15 cellular contexts compared by ENCODE assay signal in the genomic region with DNA sequence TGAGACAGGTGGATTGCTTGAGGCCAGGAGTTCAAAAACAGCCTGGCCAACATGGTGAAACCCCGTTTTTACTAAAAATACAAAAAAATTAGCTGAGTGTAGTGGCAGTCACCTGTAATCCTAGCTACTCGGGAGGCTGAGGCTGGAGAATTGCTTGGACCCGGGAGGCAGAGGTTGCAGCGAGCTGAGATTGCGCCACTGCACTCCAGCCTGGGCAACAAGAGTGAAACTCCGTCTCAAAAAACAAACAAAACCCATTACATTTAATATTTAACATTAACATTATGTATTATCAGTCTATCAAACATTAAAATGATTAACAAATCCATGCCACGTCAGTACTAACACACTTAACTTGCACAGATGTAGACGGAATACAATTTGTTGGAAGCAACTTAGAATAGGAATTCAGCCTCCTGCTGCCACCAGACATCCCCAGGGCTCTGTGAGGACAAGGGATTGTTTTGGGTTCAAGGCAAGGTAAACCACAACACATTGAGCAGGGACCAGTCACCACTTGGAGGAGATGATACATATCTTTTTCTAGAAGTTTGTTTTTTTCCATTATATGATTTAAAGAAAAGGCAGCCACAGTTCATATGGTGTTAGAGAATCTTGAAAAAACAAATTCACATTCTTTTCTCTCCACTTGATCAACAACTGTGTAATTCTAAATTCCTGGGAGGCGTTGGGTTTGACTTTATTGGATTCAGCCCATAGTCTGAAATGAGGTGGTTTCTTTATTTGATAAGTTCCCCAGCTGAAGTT.
A peak's percentile ranks its signal among the peaks of the same experiment; 100 is the strongest.
DNase-seq lines count a peak whose midpoint lies in the region; ATAC-seq and TF ChIP-seq lines count a peak whose summit lies in the region.
"Had no signal": no experiment of that assay in that cellular context is flagged by ENCODE, and none has a peak within 500 bp of the region (broad histone marks: within the 10 kb centered on the region; RNA-seq: fewer than 3 reads in every experiment).

No MANE protein-coding gene starts in this region.

- no peak overlapping the region for H2BK15ac ChIP-seq in mesendoderm (replicated peaks; ENCODE audit: low read depth)

- POLR2A ChIA-PET in AG04449 (lab: Yijun Ruan, JAX), result no interaction called here

- H2BK5ac ChIP-seq in mesendoderm (ENCODE audit: low read length), result no peak overlapping the region

- H4K5ac ChIP-seq in mesendoderm (ENCODE audit: low read length), result no peak overlapping the region

- 100% methylated on average over 1 of the region's 9 CpGs for WGBS in mesendoderm (ENCODE audit: extremely low coverage, insufficient coverage, low lambda C conversion rate)

- H3K79me2 ChIP-seq in mesendoderm (ENCODE audit: control insufficient read depth, insufficient read depth, low read length), result no peaks in the 10 kb centered on the region

- no peak overlapping the region for H3K23ac ChIP-seq in mesendoderm (ENCODE audit: low read length)

- DNase-seq in AG04449 (ENCODE audit: low read depth, low spot score) (peak; percentile 92), HCEC 1CT (peak; percentile 43), cardiac fibroblast (ENCODE audit: low read depth in 2 of 2) (peak; percentile 40 to 90), mesendoderm (peak; percentile 16), occipital lobe (lab: John Stamatoyannopoulos, UW) (no peak), NCI-H1105 treated with DMSO at 0.1 percent for 48 hours (lab: John Stamatoyannopoulos, UW) (no peak), DMS53 treated with DMSO at 0.1 percent for 48 hours (lab: John Stamatoyannopoulos, UW; ENCODE audit: unreplicated experiment) (no peak)
- DNase-seq: activated CD8-positive, alpha-beta memory T cell treated with anti-CD3 and anti-CD28 coated beads, Interleukin-2, amount 50 U/mL, for 48 hours; activated naive CD8-positive, alpha-beta T cell treated with anti-CD3 and anti-CD28 coated beads, Interleukin-2, amount 10 ng/mL, durations not matched to agents 7 days and 5 days; BE2C; NCI-H187; NCI-H774; nucleus accumbens; WERI-Rb-1 had no signal

- H3K56ac ChIP-seq in mesendoderm (ENCODE audit: low read length), result no peak overlapping the region

- H3K79me1 ChIP-seq in mesendoderm (ENCODE audit: low read length), result no peaks in the 10 kb centered on the region

- no peak overlapping the region for H3K4me2 ChIP-seq in mesendoderm (ENCODE audit: low read length)

- no peak overlapping the region for H2AK5ac ChIP-seq in mesendoderm (ENCODE audit: low read length)

- H3K4me1 ChIP-seq in mesendoderm (ENCODE audit: control insufficient read depth, low read depth, low read length), result no peaks in the 10 kb centered on the region
- H3K4me1 ChIP-seq: BE2C had no signal

- no peak overlapping the region for H3K4ac ChIP-seq in mesendoderm (ENCODE audit: low read depth, low read length)

- no peak overlapping the region for H3K4me3 ChIP-seq in AG04449 (ENCODE audit: low read depth, low read length)
- H3K4me3 ChIP-seq in cardiac fibroblast (replicated peaks in 1 of 2; ENCODE audit: low read depth in 2 of 2, low read length in 2 of 2), result no peak overlapping the region
- H3K4me3 ChIP-seq in mesendoderm (ENCODE audit: low read length), result no peak overlapping the region

- TF ChIP-seq CTCF in AG04449 (IDR thresholded peaks at IDR 0.05; ENCODE audit: insufficient read depth, low read length, missing control alignments) (no peak), cardiac fibroblast (IDR thresholded peaks at IDR 0.05; ENCODE audit: low read depth, low read length) (no peak)

- H3K9ac ChIP-seq in mesendoderm (ENCODE audit: low read length), result no peak overlapping the region

- CTCF ChIA-PET in AG04449 (lab: Yijun Ruan, JAX), result interaction anchor here (1.6 to 6.9 kb wide), 2 partner anchors 19 to 77 kb away, joined by 6 to 58 read pairs; no protein-coding TSS in a partner anchor

- H3K18ac ChIP-seq in mesendoderm (ENCODE audit: low read length), result no peak overlapping the region

- H2BK120ac ChIP-seq in mesendoderm (ENCODE audit: low read depth, low read length), result no peak overlapping the region

- H3K36me3 ChIP-seq in mesendoderm (ENCODE audit: control insufficient read depth, insufficient read depth, low read length), result no peaks in the 10 kb centered on the region
- H3K36me3 ChIP-seq: BE2C, WERI-Rb-1 had no signal

- H4K8ac ChIP-seq in mesendoderm (ENCODE audit: low read depth, low read length), result no peak overlapping the region

- ATAC-seq in HG03469 (IDR thresholded peaks at IDR 0.05; ENCODE audit: unreplicated experiment), result no peak

- H3K27me3 ChIP-seq in mesendoderm (ENCODE audit: insufficient read depth, low read length, poor library complexity), result no peaks in the 10 kb centered on the region
- H3K27me3 ChIP-seq: BE2C had no signal

- H3K27ac ChIP-seq in mesendoderm (ENCODE audit: low read depth, low read length), result no peak overlapping the region
- H3K27ac ChIP-seq: WERI-Rb-1 had no signal

Comparison
In these comparisons a context has a peak if more than half of its experiments do, and no peak if none do; other contexts are left out.
1. DNase-seq: peak in AG04449 (single experiment), HCEC 1CT (single experiment), cardiac fibroblast (2 of 2) and mesendoderm (single experiment); none in occipital lobe (single experiment), NCI-H1105 treated with DMSO at 0.1 percent for 48 hours (single experiment) and DMS53 treated with DMSO at 0.1 percent for 48 hours (single experiment).